Comparison of ENCODE assay signal across 8 cellular contexts in the genomic region with DNA sequence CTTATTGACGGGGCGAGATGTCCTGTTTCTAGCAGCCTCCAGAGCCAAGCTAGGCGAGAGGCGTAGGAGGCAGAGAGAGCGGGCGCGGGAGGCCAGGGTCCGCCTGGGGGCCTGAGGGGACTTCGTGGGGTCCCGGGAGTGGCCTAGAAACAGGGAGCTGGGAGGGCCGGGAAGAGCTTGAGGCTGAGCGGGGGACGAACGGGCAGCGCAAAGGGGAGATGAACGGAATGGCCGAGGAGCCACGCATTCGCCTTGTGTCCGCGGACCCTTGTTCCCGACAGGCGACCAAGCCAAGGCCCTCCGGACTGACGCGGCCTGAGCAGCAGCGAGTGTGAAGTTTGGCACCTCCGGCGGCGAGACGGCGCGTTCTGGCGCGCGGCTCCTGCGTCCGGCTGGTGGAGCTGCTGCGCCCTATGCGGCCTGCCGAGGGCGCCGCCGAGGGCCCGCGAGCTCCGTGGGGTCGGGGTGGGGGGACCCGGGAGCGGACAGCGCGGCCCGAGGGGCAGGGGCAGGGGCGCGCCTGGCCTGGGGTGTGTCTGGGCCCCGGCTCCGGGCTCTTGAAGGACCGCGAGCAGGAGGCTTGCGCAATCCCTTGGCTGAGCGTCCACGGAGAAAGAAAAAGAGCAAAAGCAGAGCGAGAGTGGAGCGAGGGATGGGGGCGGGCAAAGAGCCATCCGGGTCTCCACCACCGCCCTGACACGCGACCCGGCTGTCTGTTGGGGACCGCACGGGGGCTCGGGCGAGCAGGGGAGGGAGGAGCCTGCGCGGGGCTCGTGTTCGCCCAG. TPM values are rescaled to one million over a fixed set of nuclear protein-coding genes. Genes with fewer than 3 reads are reported as not detected.
DNase-seq lines count a peak whose midpoint lies in the region; ATAC-seq and TF ChIP-seq lines count a peak whose summit lies in the region.

No MANE protein-coding gene starts in this region.

- no peaks in the 10 kb centered on the region for H3K36me3 ChIP-seq in NT2/D1 (ENCODE audit: insufficient read depth, insufficient read length, low read length)
- no peaks in the 10 kb centered on the region for H3K36me3 ChIP-seq in mammary epithelial cell (ENCODE audit: insufficient read depth, low read length)
- H3K36me3 ChIP-seq in tibial artery: peaks cover 1 to 2% (median 1%) of the 10 kb centered on the region in 3 donors

- H2AFZ ChIP-seq in mammary epithelial cell (ENCODE audit: low read depth, low read length): peak overlapping the region; percentile 88

- TF ChIP-seq CTCF in mammary epithelial cell (conservative IDR thresholded peaks at IDR 0.05 in 1 of 2, IDR thresholded peaks at IDR 0.05 in 1 of 2; ENCODE audit: extremely low read depth in 1 of 2, insufficient read depth in 1 of 2, low read depth in 1 of 2, low read length in 2 of 2) (peak in 1 of 2 donors; percentile 5), lower leg skin (IDR thresholded peaks at IDR 0.05) (no peak), tibial artery (IDR thresholded peaks at IDR 0.05) (no peak)

- peaks cover 31% of the 10 kb centered on the region for H3K79me2 ChIP-seq in mammary epithelial cell (ENCODE audit: insufficient read depth, low read length)

- H3K27ac ChIP-seq in mammary epithelial cell (ENCODE audit: insufficient read depth, low read depth, low read length): no peak overlapping the region
- H3K27ac ChIP-seq in tibial artery: peak overlapping the region in 1 of 2 donors; percentile 71

- CTCF ChIA-PET in mammary epithelial cell (lab: Charles Lee; ENCODE audit: low non-redundant PET): interaction anchor here (0.5 to 0.7 kb wide), 2 partner anchors 29 to 91 kb away, joined by 3 read pairs; no protein-coding TSS in a partner anchor

- ATAC-seq in HG03039 (IDR thresholded peaks at IDR 0.05; ENCODE audit: unreplicated experiment): no peak

- H3K9ac ChIP-seq in NT2/D1 (ENCODE audit: insufficient read length, low read depth): peak overlapping the region; percentile 3
- no peak overlapping the region for H3K9ac ChIP-seq in mammary epithelial cell (ENCODE audit: insufficient read depth, low read length)

- WGBS in mammary epithelial cell (ENCODE audit: low coverage, missing lambda C conversion rate): 0% methylated on average over 3 of the region's 78 CpGs
- 5% methylated on average over 62 to 77 of the region's 78 CpGs for WGBS in lower leg skin, 2 donors

- peak; percentile 63 for DNase-seq in ELF-1 (ENCODE audit: low read depth, low spot score)
- DNase-seq in NT2/D1 (ENCODE audit: low read depth, low spot score): no peak
- no peak for DNase-seq in mammary epithelial cell
- peak; percentile 67 to 96 for DNase-seq in lower leg skin (ENCODE audit: low spot score in 2 of 2)
- DNase-seq in tibial artery: peak; percentile 80 to 88
- DNase-seq in pons (ENCODE audit: low spot score): no peak
- no peak for DNase-seq in NCI-H2107 (lab: John Stamatoyannopoulos, UW)

- intact Hi-C loops in mammary epithelial cell (cut with micrococcal nuclease): no loop called here
- intact Hi-C loops in lower leg skin (cut with DNase I; ENCODE audit: low total_unique reads): no loop called here
- intact Hi-C loops in tibial artery (cut with DNase I; ENCODE audit: low total_unique reads): loop anchor here (2.0 to 10.0 kb wide), 2 partner anchors 50 to 74 kb away; no protein-coding TSS in a partner anchor

- no peaks in the 10 kb centered on the region for H4K20me1 ChIP-seq in mammary epithelial cell (ENCODE audit: insufficient read depth, low read length)

- TF ChIP-seq POLR2A in lower leg skin (IDR thresholded peaks at IDR 0.05): no peak

- BruUV-seq in mammary epithelial cell (replicated peaks; lab: Mats Ljungman, UMichigan): no TSS peak

- peaks cover 21% of the 10 kb centered on the region for H3K4me1 ChIP-seq in NT2/D1 (ENCODE audit: insufficient read depth, insufficient read length)
- peaks cover 47% of the 10 kb centered on the region for H3K4me1 ChIP-seq in mammary epithelial cell (ENCODE audit: insufficient read depth, low read length)
- H3K4me1 ChIP-seq in tibial artery: peaks cover 8 to 84% (median 76%) of the 10 kb centered on the region in 4 donors

- H3K9me3 ChIP-seq in NT2/D1 (ENCODE audit: insufficient read depth, low read length): peaks cover 8% of the 10 kb centered on the region; the same call in 1 of the 2 replicates
- no peaks in the 10 kb centered on the region for H3K9me3 ChIP-seq in mammary epithelial cell (replicated peaks; ENCODE audit: insufficient read depth, low read length)
- no peaks in the 10 kb centered on the region for H3K9me3 ChIP-seq in tibial artery

- dilution Hi-C loops in mammary epithelial cell (cut with HindIII; ENCODE audit: low sequenced_read_pairs): no loop called here

- H3K27me3 ChIP-seq in NT2/D1 (ENCODE audit: insufficient read depth, insufficient read length): peaks cover 62% of the 10 kb centered on the region
- H3K27me3 ChIP-seq in mammary epithelial cell (ENCODE audit: insufficient read depth, low read length): peaks cover 35% of the 10 kb centered on the region
- peaks cover 8 to 75% of the 10 kb centered on the region in 2 donors for H3K27me3 ChIP-seq in tibial artery

- H3K4me2 ChIP-seq in mammary epithelial cell (ENCODE audit: insufficient read depth, low read depth, low read length): peak overlapping the region; percentile 84

- in situ Hi-C loops in mammary epithelial cell (cut with MboI; ENCODE audit: low sequenced_read_pairs in 2 of 2): no loop called here

- H3K4me3 ChIP-seq in NT2/D1 (ENCODE audit: insufficient read length, low read depth) (peak overlapping the region; percentile 4), mammary epithelial cell (replicated peaks in 1 of 3; ENCODE audit: insufficient read depth in 1 of 3, low read depth in 2 of 3, low read length in 3 of 3) (peak overlapping the region in 2 of 3 experiments; percentile 51 to 69), lower leg skin (ENCODE audit: low read depth, poor library complexity, severe bottlenecking) (no peak overlapping the region), tibial artery (peak overlapping the region; percentile 82 to 87)

RNA-seq across cellular contexts. Expression of gene CBX4, which starts 1.2 kb away (rescaled TPM):
- total RNA-seq in mammary epithelial cell (10 to 100 TPM; 28.5 to 34.7 TPM), lower leg skin (10 to 100 TPM; 30.2 to 35.6 (median 32.2) TPM)
- 11.2 TPM for polyA plus RNA-seq in mammary epithelial cell
- polyA minus RNA-seq in mammary epithelial cell: 2.2 TPM

RNA-seq across cellular contexts. Expression of gene CBX8, which starts 43.5 kb away (rescaled TPM):
- total RNA-seq in mammary epithelial cell (1 to 10 TPM; 4.5 to 5.4 TPM), lower leg skin (1 to 10 TPM; 1.9 to 4.7 (median 4.2) TPM)
- 0.34 TPM for polyA plus RNA-seq in mammary epithelial cell
- not detected for polyA minus RNA-seq in mammary epithelial cell

Comparison
In these comparisons a context has a peak if more than half of its experiments do, and no peak if none do; other contexts are left out.
1. DNase-seq: peak in ELF-1 (single experiment), lower leg skin (2 of 2) and tibial artery (2 of 2); none in NT2/D1 (single experiment), mammary epithelial cell (single experiment), pons (single experiment) and NCI-H2107 (single experiment).